In the genomic region with DNA sequence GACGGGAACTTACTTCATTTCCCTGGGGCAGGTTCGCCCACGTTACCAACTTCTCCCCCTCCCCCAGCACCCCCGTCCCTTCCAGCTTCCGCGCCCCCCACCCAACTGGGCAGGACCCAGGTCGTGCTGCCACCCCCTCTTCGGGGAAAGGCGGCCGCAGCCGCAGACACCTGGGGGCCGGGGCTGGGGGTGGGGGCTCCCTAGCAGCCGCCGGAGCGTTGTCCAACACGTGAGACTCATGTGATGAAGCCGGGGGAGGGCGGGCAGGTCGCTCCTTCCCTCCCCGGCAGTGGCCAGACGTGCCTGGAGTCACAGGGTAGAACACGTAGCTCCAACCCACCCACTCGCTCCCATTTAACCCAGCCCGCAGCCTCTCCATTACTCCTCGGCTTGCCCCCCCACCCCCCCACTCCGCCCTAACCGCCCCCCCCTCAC, we compare ENCODE assay signal across 8 cellular contexts. TPM values are rescaled to one million over a fixed set of nuclear protein-coding genes. Genes with fewer than 3 reads are reported as not detected.
DNase-seq lines count a peak whose midpoint lies in the region; ATAC-seq and TF ChIP-seq lines count a peak whose summit lies in the region.

No MANE protein-coding gene starts in this region.

- no peak for TF ChIP-seq CTCF in omental fat pad (IDR thresholded peaks at IDR 0.05)
- TF ChIP-seq CTCF in transverse colon (IDR thresholded peaks at IDR 0.05): no peak

- DNase-seq in EH (ENCODE audit: low read depth): peak; percentile 98
- peak; percentile 89 for DNase-seq in KBM-7
- DNase-seq in SK-MEL-5 (ENCODE audit: low read depth, low spot score): peak; percentile 98
- DNase-seq in glomerular visceral epithelial cell (ENCODE audit: extremely low spot score): peak; percentile 98
- peak; percentile 90 for DNase-seq in omental fat pad (ENCODE audit: low spot score)
- peak; percentile 94 for DNase-seq in transverse colon

- peaks cover 61% of the 10 kb centered on the region for H3K4me1 Mint-ChIP-seq in activated naive CD4-positive, alpha-beta T cell treated with anti-CD3 and anti-CD28 coated beads, Interleukin-2, amount 50 U/mL, for 24 hours

- H3K9me3 Mint-ChIP-seq in activated naive CD4-positive, alpha-beta T cell treated with anti-CD3 and anti-CD28 coated beads, Interleukin-2, amount 50 U/mL, for 24 hours: no peaks in the 10 kb centered on the region

- no peaks in the 10 kb centered on the region for H3K27me3 ChIP-seq in transverse colon

- no peaks in the 10 kb centered on the region for H3K27me3 Mint-ChIP-seq in activated naive CD4-positive, alpha-beta T cell treated with anti-CD3 and anti-CD28 coated beads, Interleukin-2, amount 50 U/mL, for 24 hours

- TF ChIP-seq EP300 in transverse colon (IDR thresholded peaks at IDR 0.05; ENCODE audit: low read depth): peak; percentile 11

- H3K36me3 Mint-ChIP-seq in activated naive CD4-positive, alpha-beta T cell treated with anti-CD3 and anti-CD28 coated beads, Interleukin-2, amount 50 U/mL, for 24 hours: peaks cover 15% of the 10 kb centered on the region

- intact Hi-C loops in transverse colon (cut with DNase I; ENCODE audit: low total_unique reads): no loop called here

- ATAC-seq in GM21737 (IDR thresholded peaks at IDR 0.05; ENCODE audit: unreplicated experiment): peak; percentile 41
- ATAC-seq in omental fat pad (ENCODE audit: low FRiP score): peak; percentile 68

- in situ Hi-C loops in KBM-7 (cut with MboI; ENCODE audit: low pct_unique_long_range_greater_than_20kb, low sequenced_read_pairs) (no loop called here), SK-MEL-5 (cut with HindIII; ENCODE audit: low pct_unique_long_range_greater_than_20kb, low sequenced_read_pairs) (no loop called here), transverse colon (cut with MboI; ENCODE audit: low pct_ligation_motif_present in 1 of 4, low pct_unique_long_range_greater_than_20kb in 1 of 4, low sequenced_read_pairs in 3 of 4) (loop anchor here in 2 of 4 donors (10.0 to 25.0 kb wide), 2 partner anchors 142 to 254 kb away; no protein-coding TSS in a partner anchor)

- peaks cover 14 to 49% (median 46%) of the 10 kb centered on the region in 4 donors for H3K4me1 ChIP-seq in transverse colon

- H3K27ac ChIP-seq in transverse colon: peak overlapping the region; percentile 99 to 100 (median 100)

- H3K4me3 Mint-ChIP-seq in activated naive CD4-positive, alpha-beta T cell treated with anti-CD3 and anti-CD28 coated beads, Interleukin-2, amount 50 U/mL, for 24 hours: peak overlapping the region; percentile 97

- H3K36me3 ChIP-seq in transverse colon: no peaks in the 10 kb centered on the region

- TF ChIP-seq POLR2A in transverse colon (IDR thresholded peaks at IDR 0.05): no peak

- H3K4me3 ChIP-seq in transverse colon: peak overlapping the region; percentile 42 to 73 (median 64)

- WGBS in transverse colon (ENCODE audit: low coverage in 1 of 2), 2 donors: 0% methylated on average over 17 of the region's 27 CpGs; no CpG with 5 or more reads in 1 of the 2 donors

- H3K27ac Mint-ChIP-seq in activated naive CD4-positive, alpha-beta T cell treated with anti-CD3 and anti-CD28 coated beads, Interleukin-2, amount 50 U/mL, for 24 hours: peak overlapping the region; percentile 93

- H3K9me3 ChIP-seq in transverse colon: no peaks in the 10 kb centered on the region

RNA-seq across cellular contexts. Expression of gene BHLHE40, which starts 0.3 kb away (rescaled TPM):
- total RNA-seq in SK-MEL-5 (2014; rRNA removed; shearing (Covaris generic)): 61.3 and 81.0 TPM in 2 replicates
- 114 and 135 TPM in 2 replicates for polyA plus RNA-seq in SK-MEL-5 (2015; cell fraction: cytosol; rRNA removed)
- polyA plus RNA-seq in SK-MEL-5 (2015; cell fraction: nucleus; rRNA removed): 98.2 and 128 TPM in 2 replicates
- total RNA-seq in omental fat pad (100 to 1,000 TPM in 1 of 4 donors, 10 to 100 TPM in 3; 16.3 to 101 (median 59.1) TPM), transverse colon (10 to 100 TPM; 13.4 to 50.9 (median 18.0) TPM)

Comparison
In these comparisons a context has a peak if more than half of its experiments do, and no peak if none do; other contexts are left out.
1. Peak in every context shown above with its lines: DNase-seq, ATAC-seq, H3K4me3 ChIP-seq and H3K27ac ChIP-seq.